Comparison of ENCODE assay signal across 8 cellular contexts in genomic region chr10:51699475-51700227, GRCh38. TPM values are rescaled to one million over a fixed set of nuclear protein-coding genes. Genes with fewer than 3 reads are reported as not detected.
DNase-seq lines count a peak whose midpoint lies in the region; ATAC-seq and TF ChIP-seq lines count a peak whose summit lies in the region.

CSTF2T (minus strand) TSS chr10:51699595; CDS start chr10:51699549, 46 bp downstream.

- H3K27ac ChIP-seq in trophoblast cell (ENCODE audit: low read depth, low read length) (peak within 1 kb of the TSS; percentile 83), transverse colon (peak within 1 kb of the TSS; percentile 87 to 97 (median 94))

- peak within 1 kb of the TSS; percentile 90 for H3K14ac ChIP-seq in trophoblast cell (ENCODE audit: low read length)

- H4K12ac ChIP-seq in trophoblast cell (ENCODE audit: low read depth, low read length) = peak within 1 kb of the TSS; percentile 96

- TF ChIP-seq CTCF in GM12865 (IDR thresholded peaks at IDR 0.05; ENCODE audit: insufficient read depth, low read depth, low read length, missing control alignments) (no peak), transverse colon (IDR thresholded peaks at IDR 0.05) (no peak)

- no peak within 1 kb of the TSS for H3K23ac ChIP-seq in trophoblast cell (ENCODE audit: low read length)

- peak within 1 kb of the TSS; percentile 79 for H3K4me2 ChIP-seq in trophoblast cell (ENCODE audit: low read length)

- H4K91ac ChIP-seq in trophoblast cell (ENCODE audit: low read depth, low read length) = peak within 1 kb of the TSS; percentile 98

- TF ChIP-seq POLR2A in transverse colon (IDR thresholded peaks at IDR 0.05) = peak; percentile 50

- H2BK5ac ChIP-seq in trophoblast cell (ENCODE audit: low read depth, low read length, poor library complexity) = peak within 1 kb of the TSS; percentile 96

- H2AK5ac ChIP-seq in trophoblast cell (ENCODE audit: low read length) = no peak within 1 kb of the TSS

- H3K9me3 ChIP-seq in adipocyte (ENCODE audit: control insufficient read depth, low read length) = no peaks in the 10 kb centered on the region
- H3K9me3 ChIP-seq in trophoblast cell (ENCODE audit: insufficient read depth, low read depth, low read length) = no peaks in the 10 kb centered on the region
- no peaks in the 10 kb centered on the region for H3K9me3 ChIP-seq in transverse colon

- H3K4me1 ChIP-seq in adipocyte (ENCODE audit: control insufficient read depth, insufficient read depth, low read length) = peaks cover 51% of the 10 kb centered on the region
- H3K4me1 ChIP-seq in trophoblast cell (ENCODE audit: control insufficient read depth in 1 of 2, insufficient read depth in 2 of 2, low read length in 2 of 2) = peaks cover 5 to 9% of the 10 kb centered on the region in 2 experiments
- peaks cover 18 to 46% (median 31%) of the 10 kb centered on the region in 4 donors for H3K4me1 ChIP-seq in transverse colon

- H4K8ac ChIP-seq in trophoblast cell (ENCODE audit: low read depth, low read length) = peak within 1 kb of the TSS; percentile 90

- DNase-seq in GM12865 (ENCODE audit: low read depth) = peak; percentile 95
- DNase-seq in NCI-H1417 treated with DMSO at 0.1 percent for 48 hours (lab: John Stamatoyannopoulos, UW) = peak; percentile 87
- peak; percentile 87 for DNase-seq in T follicular helper cell (ENCODE audit: low read depth)
- peak; percentile 98 for DNase-seq in adipocyte (ENCODE audit: low read depth)
- peak; percentile 93 for DNase-seq in cardiac septum (ENCODE audit: low spot score)
- DNase-seq in trophoblast cell = peak; percentile 88 to 98
- DNase-seq in transverse colon = peak; percentile 93

- H2AFZ ChIP-seq in trophoblast cell (ENCODE audit: insufficient read depth, low read length, poor library complexity) = peak within 1 kb of the TSS; percentile 98

- intact Hi-C loops in cardiac septum (cut with DNase I) = loop anchor here (10.0 kb wide), 4 partner anchors 185 to 705 kb away; no protein-coding TSS in a partner anchor
- intact Hi-C loops in transverse colon (cut with DNase I; ENCODE audit: low total_unique reads) = no loop called here

- H3K27me3 ChIP-seq in adipocyte (replicated peaks; ENCODE audit: control insufficient read depth, insufficient read depth, low read length) = no peaks in the 10 kb centered on the region
- H3K27me3 ChIP-seq in trophoblast cell (ENCODE audit: insufficient read depth, low read length) = no peaks in the 10 kb centered on the region
- H3K27me3 ChIP-seq in transverse colon = no peaks in the 10 kb centered on the region

- WGBS in trophoblast cell (ENCODE audit: extremely low coverage, insufficient coverage, insufficient read length) = no CpG with 5 or more reads among the region's 45 CpGs
- 1 to 2% methylated on average over 10 to 45 of the region's 45 CpGs for WGBS in transverse colon (ENCODE audit: low coverage in 1 of 2), 2 donors

- peaks cover 11% of the 10 kb centered on the region for H3K79me2 ChIP-seq in trophoblast cell (ENCODE audit: control insufficient read depth, insufficient read depth, low read length, poor library complexity)

- H2BK12ac ChIP-seq in trophoblast cell (ENCODE audit: low read length) = peak within 1 kb of the TSS; percentile 73

- peak within 1 kb of the TSS; percentile 68 for H3K4ac ChIP-seq in trophoblast cell (ENCODE audit: low read depth, low read length)

- peaks cover 6% of the 10 kb centered on the region for H3K36me3 ChIP-seq in adipocyte (ENCODE audit: control insufficient read depth, insufficient read depth, low read length, severe bottlenecking)
- H3K36me3 ChIP-seq in trophoblast cell (ENCODE audit: control insufficient read depth in 1 of 2, insufficient read depth in 2 of 2, low read length in 2 of 2) = peaks cover 4 to 9% of the 10 kb centered on the region in 2 experiments
- no peaks in the 10 kb centered on the region for H3K36me3 ChIP-seq in transverse colon

- TF ChIP-seq EP300 in transverse colon (IDR thresholded peaks at IDR 0.05; ENCODE audit: low read depth) = peak; percentile 77

- H2BK120ac ChIP-seq in trophoblast cell (ENCODE audit: insufficient read depth, low read length, poor library complexity) = peak within 1 kb of the TSS; percentile 99

- peak; percentile 92 for ATAC-seq in HG02763 (IDR thresholded peaks at IDR 0.05; ENCODE audit: unreplicated experiment)

- peaks cover 7% of the 10 kb centered on the region for H3K79me1 ChIP-seq in trophoblast cell (ENCODE audit: low read length)

- in situ Hi-C loops in transverse colon (cut with MboI; ENCODE audit: low pct_ligation_motif_present in 1 of 4, low pct_unique_long_range_greater_than_20kb in 1 of 4, low sequenced_read_pairs in 3 of 4) = no loop called here

- H3K4me3 ChIP-seq in GM12865 (ENCODE audit: low read depth, low read length) (peak within 1 kb of the TSS; percentile 96), adipocyte (ENCODE audit: low read length) (peak within 1 kb of the TSS; percentile 99), trophoblast cell (ENCODE audit: low read depth, low read length) (peak within 1 kb of the TSS; percentile 80), transverse colon (peak within 1 kb of the TSS; percentile 62 to 89 (median 83))

- H3K9ac ChIP-seq in adipocyte (ENCODE audit: low read length) (peak within 1 kb of the TSS; percentile 99), trophoblast cell (ENCODE audit: low read length) (peak within 1 kb of the TSS; percentile 90)

- H3K18ac ChIP-seq in trophoblast cell (ENCODE audit: low read length) = peak within 1 kb of the TSS; percentile 89

RNA-seq across cellular contexts. Expression of gene CSTF2T, which starts in this region (rescaled TPM):
- 20.4 TPM for total RNA-seq in cardiac septum
- polyA plus RNA-seq in trophoblast cell (2013) = 11.1 and 11.3 TPM in 2 replicates
- 10 to 100 TPM in 3 of 4 donors, 1 to 10 TPM in 1; 1.5 to 13.7 (median 11.0) TPM for total RNA-seq in transverse colon

Comparison
In these comparisons a context has a peak if more than half of its experiments do, and no peak if none do; other contexts are left out.
1. Peak in every context shown above with its lines: DNase-seq, ATAC-seq, H3K4me3 ChIP-seq and H3K27ac ChIP-seq.